22 cellular contexts compared by ENCODE assay signal in genomic region chr3:119019767-119020518, GRCh38. TPM values are rescaled to one million over a fixed set of nuclear protein-coding genes. Genes with fewer than 3 reads are reported as not detected.
DNase-seq lines count a peak whose midpoint lies in the region; ATAC-seq and TF ChIP-seq lines count a peak whose summit lies in the region.
"Had no signal": no experiment of that assay in that cellular context is flagged by ENCODE, and none has a peak within 500 bp of the region (broad histone marks: within the 10 kb centered on the region; RNA-seq: fewer than 3 reads in every experiment).

No MANE protein-coding gene starts in this region.

- H3K36me3 Mint-ChIP-seq in activated naive CD4-positive, alpha-beta T cell treated with anti-CD3 and anti-CD28 coated beads for 36 hours (ENCODE audit: low read depth): no peaks in the 10 kb centered on the region
- H3K36me3 Mint-ChIP-seq in T-helper 17 cell (ENCODE audit: low read depth): peaks cover 5% of the 10 kb centered on the region
- H3K36me3 Mint-ChIP-seq: activated naive CD8-positive, alpha-beta T cell; T-cell had no signal

- peak; percentile 20 for DNase-seq in activated naive CD4-positive, alpha-beta T cell treated with anti-CD3 and anti-CD28 coated beads for 36 hours
- DNase-seq in activated naive CD4-positive, alpha-beta T cell treated with anti-CD3 and anti-CD28 coated beads, Interleukin-2, amount 50 U/mL, for 16 hours: no peak
- no peak for DNase-seq in T-helper 17 cell
- DNase-seq in foreskin keratinocyte: peak in 1 of 2 donors; percentile 2
- peak; percentile 62 for DNase-seq in superior temporal gyrus (ENCODE audit: extremely low spot score)
- no peak for DNase-seq in NCI-H446 (lab: John Stamatoyannopoulos, UW)
- no peak for DNase-seq in activated T-cell treated with anti-CD3 and anti-CD28 coated beads, Interleukin-2, amount 50 U/mL, for 1 hour
- DNase-seq in germinal center (ENCODE audit: low spot score): no peak
- DNase-seq: ACHN, cerebellar nuclear complex, heart right ventricle, Karpas-422, left colon, NCI-H1694, NCI-H226, Peyer's patch, T-cell, testis had no signal

- H3K4me1 ChIP-seq in foreskin keratinocyte: no peaks in the 10 kb centered on the region
- H3K4me1 ChIP-seq: heart right ventricle, Peyer's patch, vagina had no signal

- no peaks in the 10 kb centered on the region for H3K9me3 Mint-ChIP-seq in activated naive CD4-positive, alpha-beta T cell treated with anti-CD3 and anti-CD28 coated beads for 36 hours
- H3K9me3 Mint-ChIP-seq: T-cell had no signal

- no peak overlapping the region for H3K4me3 Mint-ChIP-seq in activated naive CD4-positive, alpha-beta T cell treated with anti-CD3 and anti-CD28 coated beads for 36 hours
- no peak overlapping the region for H3K4me3 Mint-ChIP-seq in T-helper 17 cell
- H3K4me3 Mint-ChIP-seq: activated naive CD8-positive, alpha-beta T cell; T-cell had no signal

- peaks cover 9% of the 10 kb centered on the region for H3K27me3 ChIP-seq in foreskin keratinocyte
- H3K27me3 ChIP-seq: Peyer's patch, testis, vagina had no signal

- H3K27ac ChIP-seq in foreskin keratinocyte: no peak overlapping the region
- H3K27ac ChIP-seq: epithelial cell of prostate, Peyer's patch, skin epidermis, testis, vagina had no signal

- no peaks in the 10 kb centered on the region for H3K9me3 ChIP-seq in T-helper 17 cell (ENCODE audit: control insufficient read depth, low read length, poor library complexity, severe bottlenecking)
- H3K9me3 ChIP-seq: heart right ventricle, Peyer's patch, testis, vagina had no signal

- no peak overlapping the region for H3K27ac Mint-ChIP-seq in activated naive CD4-positive, alpha-beta T cell treated with anti-CD3 and anti-CD28 coated beads for 36 hours
- peak overlapping the region; percentile 34 for H3K27ac Mint-ChIP-seq in T-helper 17 cell
- H3K27ac Mint-ChIP-seq: activated naive CD8-positive, alpha-beta T cell; T-cell had no signal

- TF ChIP-seq CTCF in foreskin keratinocyte (conservative IDR thresholded peaks at IDR 0.05): no peak

- peaks cover 10% of the 10 kb centered on the region for H3K4me1 Mint-ChIP-seq in activated naive CD4-positive, alpha-beta T cell treated with anti-CD3 and anti-CD28 coated beads for 36 hours (ENCODE audit: low read depth)
- H3K4me1 Mint-ChIP-seq in T-helper 17 cell: peaks cover 11% of the 10 kb centered on the region

- ATAC-seq in T-helper 17 cell (no peak), foreskin keratinocyte (peak; percentile 41)
- ATAC-seq: heart right ventricle, left colon had no signal

- CTCF ChIA-PET in activated naive CD4-positive, alpha-beta T cell treated with anti-CD3 and anti-CD28 coated beads for 36 hours (lab: Charles Lee): interaction anchor here (0.9 to 3.1 kb wide), 2 partner anchors 14 to 135 kb away, joined by 3 to 18 read pairs; no protein-coding TSS in a partner anchor

- intact Hi-C loops in activated naive CD4-positive, alpha-beta T cell treated with anti-CD3 and anti-CD28 coated beads for 36 hours (cut with micrococcal nuclease): no loop called here

- H3K27me3 Mint-ChIP-seq in activated naive CD4-positive, alpha-beta T cell treated with anti-CD3 and anti-CD28 coated beads for 36 hours (ENCODE audit: low read depth): no peaks in the 10 kb centered on the region
- peaks cover 26% of the 10 kb centered on the region for H3K27me3 Mint-ChIP-seq in T-helper 17 cell
- H3K27me3 Mint-ChIP-seq: activated naive CD8-positive, alpha-beta T cell had no signal

RNA-seq across cellular contexts. Expression of gene IGSF11, which starts 14.7 kb away (rescaled TPM):
- total RNA-seq in activated naive CD4-positive, alpha-beta T cell treated with anti-CD3 and anti-CD28 coated beads for 36 hours: under 1 TPM; 0.07 to 0.12 TPM
- total RNA-seq in T-helper 17 cell: 1 to 10 TPM in 1 of 2 donors, not detected in 1; 1.6 TPM
- not detected in 2 replicates for total RNA-seq in foreskin keratinocyte
- polyA plus RNA-seq in foreskin keratinocyte: not detected in 2 replicates

Comparison
In these comparisons a context has a peak if more than half of its experiments do, and no peak if none do; other contexts are left out.
1. DNase-seq: peak in activated naive CD4-positive, alpha-beta T cell treated with anti-CD3 and anti-CD28 coated beads for 36 hours (single experiment) and superior temporal gyrus (single experiment); none in activated naive CD4-positive, alpha-beta T cell treated with anti-CD3 and anti-CD28 coated beads, Interleukin-2, amount 50 U/mL, for 16 hours (single experiment), T-helper 17 cell (0 of 3), NCI-H446 (0 of 2), activated T-cell treated with anti-CD3 and anti-CD28 coated beads, Interleukin-2, amount 50 U/mL, for 1 hour (single experiment) and germinal center (single experiment).